10 cellular contexts compared by ENCODE assay signal in genomic region chr6:12065321-12066140, GRCh38. TPM values are rescaled to one million over a fixed set of nuclear protein-coding genes. Genes with fewer than 3 reads are reported as not detected.
DNase-seq lines count a peak whose midpoint lies in the region; ATAC-seq, FAIRE-seq and TF ChIP-seq lines count a peak whose summit lies in the region.
"Had no signal": no experiment of that assay in that cellular context is flagged by ENCODE, and none has a peak within 500 bp of the region (broad histone marks: within the 10 kb centered on the region; RNA-seq: fewer than 3 reads in every experiment).

No MANE protein-coding gene starts in this region.

- 1% methylated on average over 8 of the region's 8 CpGs for WGBS in GM12878 (ENCODE audit: insufficient coverage, insufficient replicate concordance, low lambda C conversion rate, missing lambda C conversion rate)

- POLR2A ChIA-PET in GM12878 (lab: Charles Lee), result interaction anchor here (0.6 to 2.0 kb wide), 25 partner anchors 8 to 686 kb away, joined by 3 to 18 read pairs (median 5); partner anchors contain the start of gene EDN1

- no peak for TF ChIP-seq CTCF in GM12878 (IDR thresholded peaks at IDR 0.05 in 2 of 3, conservative IDR thresholded peaks at IDR 0.05 in 1 of 3; ENCODE audit: control insufficient read depth in 2 of 3, extremely low read depth in 1 of 3, insufficient read depth in 1 of 3, low read depth in 3 of 3, low read length in 3 of 3)

- H3K9ac ChIP-seq in GM12878 (ENCODE audit: control insufficient read depth, insufficient read depth, low read length), result peak overlapping the region; percentile 62

- DNase-seq in activated T-cell treated with anti-CD3 and anti-CD28 coated beads, Interleukin-2, amount 50 U/mL, for 72 hours, result no peak
- DNase-seq in activated T-cell treated with anti-CD3 and anti-CD28 coated beads, Interleukin-2, amount 50 U/mL, for 48 hours, result no peak
- DNase-seq in GM12878 (ENCODE audit: low read depth, low spot score) (no peak), mesenteric fat pad (ENCODE audit: low spot score) (no peak), dedifferentiated amniotic fluid mesenchymal stem cell (ENCODE audit: extremely low spot score) (no peak)
- no peak for DNase-seq in stimulated activated naive B cell treated with anti-CD40 and anti-IgM and Interleukin-4, amounts not matched to agents 10 μg/mL and 1 μg/mL and 100 μg/mL, for 72 hours
- DNase-seq: stimulated activated CD4-positive, alpha-beta T cell treated with anti-CD3 and anti-CD28 coated beads, Interleukin-4, amount 100 ng/mL, for 4 hours had no signal

- no peak for FAIRE-seq in GM12878 (lab: Jason Lieb, UNC)

- no peaks in the 10 kb centered on the region for H3K9me3 Mint-ChIP-seq in activated T-cell treated with anti-CD3 and anti-CD28 coated beads, Interleukin-2, amount 50 U/mL, for 72 hours
- H3K9me3 Mint-ChIP-seq in stimulated activated naive B cell treated with anti-CD40 and anti-IgM and Interleukin-4, amounts not matched to agents 10 μg/mL and 1 μg/mL and 100 μg/mL, for 72 hours, result peaks cover 0 to 3% of the 10 kb centered on the region in 2 donors

- TF ChIP-seq EP300 in GM12878 (IDR thresholded peaks at IDR 0.05; ENCODE audit: borderline replicate concordance in 1 of 2, control insufficient read depth in 1 of 2, low read depth in 2 of 2, low read length in 2 of 2), result peak; percentile 73 to 76; a peak in 2 of 4 replicates

- no peaks in the 10 kb centered on the region for H4K20me1 ChIP-seq in GM12878 (ENCODE audit: control insufficient read depth, insufficient read depth)

- peak overlapping the region; percentile 92 for H3K4me2 ChIP-seq in GM12878 (ENCODE audit: control insufficient read depth, insufficient read depth)

- H3K36me3 Mint-ChIP-seq in activated T-cell treated with anti-CD3 and anti-CD28 coated beads, Interleukin-2, amount 50 U/mL, for 72 hours (ENCODE audit: insufficient read depth in 2 of 2), result peaks cover 2 to 3% of the 10 kb centered on the region in 2 donors
- H3K36me3 Mint-ChIP-seq in stimulated activated naive B cell treated with anti-CD40 and anti-IgM and Interleukin-4, amounts not matched to agents 10 μg/mL and 1 μg/mL and 100 μg/mL, for 72 hours, result peaks cover 16 to 26% of the 10 kb centered on the region in 2 donors

- peak; percentile 44 to 55 for ATAC-seq in activated T-cell treated with anti-CD3 and anti-CD28 coated beads, Interleukin-2, amount 50 U/mL, for 72 hours (replicated peaks in 1 of 2)
- ATAC-seq in HG02885 (IDR thresholded peaks at IDR 0.05; ENCODE audit: poor library complexity, unreplicated experiment) (peak; percentile 53), GM12878 (peak; percentile 65), HG02970 (IDR thresholded peaks at IDR 0.05; ENCODE audit: low FRiP score, unreplicated experiment) (no peak)
- peak; percentile 44 to 48 for ATAC-seq in stimulated activated naive B cell treated with anti-CD40 and anti-IgM and Interleukin-4, amounts not matched to agents 10 μg/mL and 1 μg/mL and 100 μg/mL, for 72 hours (replicated peaks)
- ATAC-seq: esophagus mucosa had no signal

- H3K36me3 ChIP-seq in GM12878 (ENCODE audit: control insufficient read depth in 2 of 2, insufficient read depth in 2 of 2, low read length in 1 of 2), result peaks cover 0 to 1% of the 10 kb centered on the region in 2 experiments; a peak in 1 of 4 replicates

- no peaks in the 10 kb centered on the region for H3K27me3 ChIP-seq in GM12878 (replicated peaks in 1 of 2; ENCODE audit: control insufficient read depth in 2 of 2, insufficient read depth in 2 of 2, low read length in 1 of 2)

- peak overlapping the region; percentile 3 for H3K27ac Mint-ChIP-seq in activated T-cell treated with anti-CD3 and anti-CD28 coated beads, Interleukin-2, amount 50 U/mL, for 72 hours
- peak overlapping the region; percentile 88 for H3K27ac Mint-ChIP-seq in stimulated activated naive B cell treated with anti-CD40 and anti-IgM and Interleukin-4, amounts not matched to agents 10 μg/mL and 1 μg/mL and 100 μg/mL, for 72 hours

- CTCF ChIA-PET in GM12878 (lab: Yijun Ruan, JAX), result interaction anchor here (0.6 to 3.1 kb wide), 18 partner anchors 10 to 354 kb away, joined by 3 to 19 read pairs (median 5); partner anchors contain the start of gene EDN1

- SMC1A ChIA-PET in GM12878 (lab: Charles Lee; ENCODE audit: uncharacterized antibody, unreplicated experiment), result interaction anchor here (0.7 to 4.3 kb wide), 42 partner anchors 8 to 543 kb away, joined by 3 to 70 read pairs (median 5); partner anchors contain the start of gene EDN1

- in situ Hi-C loops in GM12878 (cut with MboI), result no loop called here

- H2AFZ ChIP-seq in GM12878 (ENCODE audit: control insufficient read depth, low read depth, low read length), result peak overlapping the region; percentile 28

- 0 out of 2 replicates have a peak, but pooled peaks have one; percentile 9 for TF ChIP-seq RAD21 in GM12878 (IDR thresholded peaks at IDR 0.05; ENCODE audit: insufficient read depth, low read depth, low read length)

- intact Hi-C loops in GM12878 (cut with micrococcal nuclease; ENCODE audit: unreplicated experiment), result no loop called here

- H3K27ac ChIP-seq in GM12878 (ENCODE audit: control insufficient read depth, insufficient read depth), result peak overlapping the region; percentile 97

- TF ChIP-seq POLR2A in GM12878 (IDR thresholded peaks at IDR 0.05; ENCODE audit: low read depth, low read length), result peak; percentile 67; the same call in 1 of the 2 replicates

- TSS peak; percentile 93 for BruUV-seq in GM12878 (replicated peaks; lab: Mats Ljungman, UMichigan)

- peaks cover 74% of the 10 kb centered on the region for H3K4me1 Mint-ChIP-seq in activated T-cell treated with anti-CD3 and anti-CD28 coated beads, Interleukin-2, amount 50 U/mL, for 72 hours (ENCODE audit: low read depth)
- peaks cover 32 to 40% of the 10 kb centered on the region in 2 donors for H3K4me1 Mint-ChIP-seq in stimulated activated naive B cell treated with anti-CD40 and anti-IgM and Interleukin-4, amounts not matched to agents 10 μg/mL and 1 μg/mL and 100 μg/mL, for 72 hours

- RAD21 ChIA-PET in GM12878 (lab: Charles Lee; ENCODE audit: unreplicated experiment), result interaction anchor here (0.6 to 9.8 kb wide), 41 partner anchors 7 to 540 kb away, joined by 3 to 77 read pairs (median 5); partner anchors contain the start of genes EDN1 and HIVEP1

- H3K27me3 Mint-ChIP-seq in activated T-cell treated with anti-CD3 and anti-CD28 coated beads, Interleukin-2, amount 50 U/mL, for 72 hours (ENCODE audit: low read depth), result no peaks in the 10 kb centered on the region
- H3K27me3 Mint-ChIP-seq in stimulated activated naive B cell treated with anti-CD40 and anti-IgM and Interleukin-4, amounts not matched to agents 10 μg/mL and 1 μg/mL and 100 μg/mL, for 72 hours, result no peaks in the 10 kb centered on the region

- no peaks in the 10 kb centered on the region; the same call in 1 of the 3 replicates for H3K9me3 ChIP-seq in GM12878 (replicated peaks; ENCODE audit: control insufficient read depth, insufficient read depth, low read length)

- H3K4me1 ChIP-seq in GM12878 (ENCODE audit: control insufficient read depth, insufficient read depth, low read length), result peaks cover 38% of the 10 kb centered on the region

- peak overlapping the region; percentile 57 to 58 for H3K4me3 Mint-ChIP-seq in activated T-cell treated with anti-CD3 and anti-CD28 coated beads, Interleukin-2, amount 50 U/mL, for 72 hours
- peak overlapping the region in 1 of 2 donors; percentile 30 for H3K4me3 Mint-ChIP-seq in stimulated activated naive B cell treated with anti-CD40 and anti-IgM and Interleukin-4, amounts not matched to agents 10 μg/mL and 1 μg/mL and 100 μg/mL, for 72 hours

- H3K4me3 ChIP-seq in GM12878, result peak overlapping the region; percentile 35; the same call in 1 of the 2 replicates

- peaks cover 95% of the 10 kb centered on the region for H3K79me2 ChIP-seq in GM12878 (ENCODE audit: control insufficient read depth, insufficient read depth, low read length)

TF ChIP-seq in GM12878, 131 proteins besides CTCF, POLR2A, EP300 and RAD21 (continues in another document):
- no peak for TF ChIP-seq MAX (IDR thresholded peaks at IDR 0.05; ENCODE audit: low read depth, low read length)
- TF ChIP-seq, protein P1, sequence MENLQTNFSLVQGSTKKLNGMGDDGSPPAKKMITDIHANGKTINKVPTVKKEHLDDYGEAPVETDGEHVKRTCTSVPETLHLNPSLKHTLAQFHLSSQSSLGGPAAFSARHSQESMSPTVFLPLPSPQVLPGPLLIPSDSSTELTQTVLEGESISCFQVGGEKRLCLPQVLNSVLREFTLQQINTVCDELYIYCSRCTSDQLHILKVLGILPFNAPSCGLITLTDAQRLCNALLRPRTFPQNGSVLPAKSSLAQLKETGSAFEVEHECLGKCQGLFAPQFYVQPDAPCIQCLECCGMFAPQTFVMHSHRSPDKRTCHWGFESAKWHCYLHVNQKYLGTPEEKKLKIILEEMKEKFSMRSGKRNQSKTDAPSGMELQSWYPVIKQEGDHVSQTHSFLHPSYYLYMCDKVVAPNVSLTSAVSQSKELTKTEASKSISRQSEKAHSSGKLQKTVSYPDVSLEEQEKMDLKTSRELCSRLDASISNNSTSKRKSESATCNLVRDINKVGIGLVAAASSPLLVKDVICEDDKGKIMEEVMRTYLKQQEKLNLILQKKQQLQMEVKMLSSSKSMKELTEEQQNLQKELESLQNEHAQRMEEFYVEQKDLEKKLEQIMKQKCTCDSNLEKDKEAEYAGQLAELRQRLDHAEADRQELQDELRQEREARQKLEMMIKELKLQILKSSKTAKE (IDR thresholded peaks at IDR 0.05; ENCODE audit: low read depth, poor library complexity, severe bottlenecking), result no peak

RNA-seq across cellular contexts. Expression of gene HIVEP1, which starts 53.4 kb away (rescaled TPM):
- total RNA-seq in activated T-cell treated with anti-CD3 and anti-CD28 coated beads, Interleukin-2, amount 50 U/mL, for 72 hours, result 10 to 100 TPM; 70.1 to 77.0 TPM
- 251 and 262 TPM in 2 replicates for total RNA-seq in GM12878 (2013; cell fraction: nucleolus; rRNA removed)
- 32.2 and 33.7 TPM in 2 replicates for total RNA-seq in GM12878 (2014; rRNA removed)
- total RNA-seq in GM12878 (2014; rRNA removed; fragmentation: Illumina TruSeq; extraction: Trizol), result 37.0 and 39.1 TPM in 2 replicates
- total RNA-seq in GM12878 (2021), result 37.5 and 37.7 TPM in 2 replicates
- 14.0 TPM for polyA plus RNA-seq in GM12878 (2011; ENCODE audit: low read depth)
- 13.6 and 19.7 TPM in 2 replicates for polyA plus RNA-seq in GM12878 (2011; rRNA removed)
- polyA plus RNA-seq in GM12878 (2011; cell fraction: cytosol; rRNA removed), result 23.6 and 25.1 TPM in 2 replicates
- polyA plus RNA-seq in GM12878 (2011; cell fraction: nucleus; rRNA removed), result 36.9 and 47.3 TPM in 2 replicates
- 14.9 and 17.9 TPM in 2 replicates for polyA plus RNA-seq in GM12878 (2012)
- 31.1 and 40.9 TPM in 2 replicates for polyA plus RNA-seq in GM12878 (2014; fragmentation: Illumina TruSeq; extraction: Trizol)
- 1 to 10 TPM; 4.3 to 6.7 TPM for polyA plus RNA-seq in GM12878 (2014; fragmentation: Nextera tagmentation; extraction: Ambion mirVana)
- polyA plus RNA-seq in GM12878 (2014; rRNA removed), result 22.5 and 23.5 TPM in 2 replicates
- polyA plus RNA-seq in GM12878 (2016; fragmentation: Nextera tagmentation; extraction: Ambion mirVana), result 10 to 100 TPM; 11.9 to 13.2 TPM
- polyA minus RNA-seq in GM12878 (2011; rRNA and poly(A)+ RNA removed), result 71.2 and 77.4 TPM in 2 replicates
- polyA minus RNA-seq in GM12878 (2011; cell fraction: cytosol; rRNA and poly(A)+ RNA removed), result 17.7 and 17.9 TPM in 2 replicates
- polyA minus RNA-seq in GM12878 (2011; cell fraction: nucleus; rRNA and poly(A)+ RNA removed), result 62.4 and 93.5 TPM in 2 replicates
- 27.3 TPM for total RNA-seq in mesenteric fat pad
